Comparison of ENCODE assay signal across 17 cellular contexts in genomic region chr12:3036901-3037600, GRCh38. TPM values are rescaled to one million over a fixed set of nuclear protein-coding genes. Genes with fewer than 3 reads are reported as not detected.
"Had no signal": no experiment of that assay in that cellular context is flagged by ENCODE, and none has a peak within 500 bp of the region (broad histone marks: within the 10 kb centered on the region; RNA-seq: fewer than 3 reads in every experiment).

No MANE protein-coding gene starts in this region.

- DNase-seq: activated CD4-positive, alpha-beta T cell treated with anti-CD3 and anti-CD28 coated beads, Interleukin-2, amount 10 ng/mL, durations not matched to agents 7 days and 5 days; activated CD4-positive, CD25-positive, alpha-beta regulatory T cell; activated effector memory CD4-positive, alpha-beta T cell treated with Interleukin-2 at 50 U/mL for 16 hours; activated naive CD8-positive, alpha-beta T cell treated with anti-CD3 and anti-CD28 coated beads for 36 hours; cortex of kidney; effector memory CD8-positive, alpha-beta T cell; erythroblast; left lung; stimulated activated CD4-positive, alpha-beta T cell treated with anti-CD3 and anti-CD28 coated beads, Interleukin-15, amount 100 ng/mL, for 24 hours; stimulated activated CD4-positive, alpha-beta T cell treated with anti-CD3 and anti-CD28 coated beads, Interleukin-4, amount 100 ng/mL, for 24 hours; transverse colon had no signal

- H3K27me3 ChIP-seq: cardiac muscle cell, left lung, transverse colon had no signal

- H3K4me3 Mint-ChIP-seq: activated CD4-positive, alpha-beta T cell treated with anti-CD3 and anti-CD28 coated beads, Interleukin-2, amount 10 ng/mL, durations not matched to agents 7 days and 5 days; activated naive CD8-positive, alpha-beta T cell treated with anti-CD3 and anti-CD28 coated beads for 36 hours; effector memory CD8-positive, alpha-beta T cell; memory B cell; nephron had no signal

- H3K27ac ChIP-seq: cardiac muscle cell, left lung, parathyroid adenoma, SK-N-MC, transverse colon had no signal

- H3K4me1 Mint-ChIP-seq: activated CD4-positive, alpha-beta T cell treated with anti-CD3 and anti-CD28 coated beads, Interleukin-2, amount 10 ng/mL, durations not matched to agents 7 days and 5 days; activated naive CD8-positive, alpha-beta T cell treated with anti-CD3 and anti-CD28 coated beads for 36 hours had no signal

- H2AFZ ChIP-seq: parathyroid adenoma had no signal

- H3K36me3 Mint-ChIP-seq: activated naive CD8-positive, alpha-beta T cell treated with anti-CD3 and anti-CD28 coated beads for 36 hours; memory B cell had no signal

- H3K27me3 Mint-ChIP-seq: activated CD4-positive, alpha-beta T cell treated with anti-CD3 and anti-CD28 coated beads, Interleukin-2, amount 10 ng/mL, durations not matched to agents 7 days and 5 days had no signal

- H3K27ac Mint-ChIP-seq: activated CD4-positive, alpha-beta T cell treated with anti-CD3 and anti-CD28 coated beads, Interleukin-2, amount 10 ng/mL, durations not matched to agents 7 days and 5 days; activated naive CD8-positive, alpha-beta T cell treated with anti-CD3 and anti-CD28 coated beads for 36 hours; memory B cell had no signal

- H3K4me1 ChIP-seq: transverse colon had no signal

- H3K4me3 ChIP-seq: cardiac muscle cell, left lung, SK-N-MC, transverse colon had no signal

- ATAC-seq: effector memory CD8-positive, alpha-beta T cell; left lung had no signal

- H3K9me3 Mint-ChIP-seq: activated CD4-positive, alpha-beta T cell treated with anti-CD3 and anti-CD28 coated beads, Interleukin-2, amount 10 ng/mL, durations not matched to agents 7 days and 5 days; activated naive CD8-positive, alpha-beta T cell treated with anti-CD3 and anti-CD28 coated beads for 36 hours; effector memory CD8-positive, alpha-beta T cell; memory B cell; nephron had no signal

- H3K9me3 ChIP-seq: left lung, transverse colon had no signal

- H3K36me3 ChIP-seq: transverse colon had no signal

- H3K9ac ChIP-seq: parathyroid adenoma had no signal

RNA-seq across cellular contexts. Expression of gene TSPAN9, which starts 40.1 kb away (rescaled TPM):
- total RNA-seq: T-helper 1 cell treated with Interleukin-12 subunit alpha and Interleukin-12 subunit beta and Interleukin-4 antibody, amounts not matched to agents 30 ng/mL and 1 ng/mL, for 36 hours had no signal
